ENCODE assay signal across 8 cellular contexts in genomic region chr16:17921357-17921978, GRCh38.
A peak's percentile ranks its signal among the peaks of the same experiment; 100 is the strongest.
DNase-seq lines count a peak whose midpoint lies in the region; ATAC-seq and TF ChIP-seq lines count a peak whose summit lies in the region.

No MANE protein-coding gene starts in this region.

- H3K9me3 Mint-ChIP-seq in activated naive CD8-positive, alpha-beta T cell treated with anti-CD3 and anti-CD28 coated beads, Interleukin-2, amount 50 U/mL, for 24 hours: no peaks in the 10 kb centered on the region
- peaks cover 45% of the 10 kb centered on the region for H3K9me3 Mint-ChIP-seq in mesothelial cell of epicardium

- H3K36me3 Mint-ChIP-seq in activated naive CD8-positive, alpha-beta T cell treated with anti-CD3 and anti-CD28 coated beads, Interleukin-2, amount 50 U/mL, for 24 hours (ENCODE audit: low read depth): no peaks in the 10 kb centered on the region
- no peaks in the 10 kb centered on the region for H3K36me3 Mint-ChIP-seq in mesothelial cell of epicardium

- TF ChIP-seq CTCF in mesothelial cell of epicardium (IDR thresholded peaks at IDR 0.05; ENCODE audit: unreplicated experiment): peak; percentile 28

- no peak overlapping the region for H3K27ac Mint-ChIP-seq in activated naive CD8-positive, alpha-beta T cell treated with anti-CD3 and anti-CD28 coated beads, Interleukin-2, amount 50 U/mL, for 24 hours
- H3K27ac Mint-ChIP-seq in mesothelial cell of epicardium: no peak overlapping the region

- DNase-seq in GM03348 (ENCODE audit: low spot score) (peak; percentile 28), SKM-1 (lab: John Stamatoyannopoulos, UW; ENCODE audit: unreplicated experiment) (peak; percentile 6), mesothelial cell of epicardium (ENCODE audit: low spot score in 2 of 2, unreplicated experiment in 2 of 2) (no peak), NCI-H2107 (lab: John Stamatoyannopoulos, UW) (no peak), epidermal melanocyte (ENCODE audit: insufficient read length, low spot score) (no peak)
- DNase-seq in activated naive CD8-positive, alpha-beta T cell treated with anti-CD3 and anti-CD28 coated beads, Interleukin-2, amount 50 U/mL, for 24 hours: peak; percentile 64

- ATAC-seq in HG03196 (IDR thresholded peaks at IDR 0.05; ENCODE audit: unreplicated experiment): peak; percentile 59
- peak; percentile 36 for ATAC-seq in activated naive CD8-positive, alpha-beta T cell treated with anti-CD3 and anti-CD28 coated beads, Interleukin-2, amount 50 U/mL, for 24 hours
- ATAC-seq in GM21360 (IDR thresholded peaks at IDR 0.05; ENCODE audit: unreplicated experiment): no peak

- H3K4me1 Mint-ChIP-seq in activated naive CD8-positive, alpha-beta T cell treated with anti-CD3 and anti-CD28 coated beads, Interleukin-2, amount 50 U/mL, for 24 hours: no peaks in the 10 kb centered on the region
- no peaks in the 10 kb centered on the region for H3K4me1 Mint-ChIP-seq in mesothelial cell of epicardium

- H3K27me3 Mint-ChIP-seq in activated naive CD8-positive, alpha-beta T cell treated with anti-CD3 and anti-CD28 coated beads, Interleukin-2, amount 50 U/mL, for 24 hours: peaks cover 9% of the 10 kb centered on the region
- H3K27me3 Mint-ChIP-seq in mesothelial cell of epicardium (ENCODE audit: low read depth): no peaks in the 10 kb centered on the region

- H3K4me3 Mint-ChIP-seq in activated naive CD8-positive, alpha-beta T cell treated with anti-CD3 and anti-CD28 coated beads, Interleukin-2, amount 50 U/mL, for 24 hours: no peak overlapping the region
- no peak overlapping the region for H3K4me3 Mint-ChIP-seq in mesothelial cell of epicardium

Comparison
In these comparisons a context has a peak if more than half of its experiments do, and no peak if none do; other contexts are left out.
1. DNase-seq: peak in GM03348 (single experiment), SKM-1 (single experiment) and activated naive CD8-positive, alpha-beta T cell treated with anti-CD3 and anti-CD28 coated beads, Interleukin-2, amount 50 U/mL, for 24 hours (single experiment); none in mesothelial cell of epicardium (0 of 2), NCI-H2107 (single experiment) and epidermal melanocyte (single experiment).